26 cellular contexts compared by ENCODE assay signal in the genomic region with DNA sequence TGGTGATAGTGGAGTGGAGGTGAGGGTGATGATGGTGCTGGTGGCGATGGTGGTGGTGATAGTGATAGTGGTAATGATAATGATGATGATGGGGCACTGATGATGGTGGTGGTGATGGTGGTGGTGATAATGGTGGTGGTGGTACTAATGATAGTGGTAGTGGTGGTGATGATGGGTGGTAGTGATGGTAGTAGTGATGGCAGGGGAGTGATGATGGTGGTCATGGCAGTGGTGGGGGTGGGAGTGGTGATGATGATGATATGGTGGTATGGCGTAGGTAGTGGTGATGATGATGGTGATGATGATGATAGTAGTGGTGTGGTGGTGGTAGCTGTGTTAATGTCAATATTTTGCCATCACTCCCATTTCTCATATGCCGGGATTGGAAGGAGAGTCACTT. TPM values are rescaled to one million over a fixed set of nuclear protein-coding genes. Genes with fewer than 3 reads are reported as not detected.
DNase-seq lines count a peak whose midpoint lies in the region; ATAC-seq and TF ChIP-seq lines count a peak whose summit lies in the region.
"Had no signal": no experiment of that assay in that cellular context is flagged by ENCODE, and none has a peak within 500 bp of the region (broad histone marks: within the 10 kb centered on the region; RNA-seq: fewer than 3 reads in every experiment).

No MANE protein-coding gene starts in this region.

- no peak overlapping the region for H3K9ac ChIP-seq in skeletal muscle satellite cell (ENCODE audit: low read depth, low read length)

- TF ChIP-seq CTCF in foreskin keratinocyte (conservative IDR thresholded peaks at IDR 0.05) = no peak

- DNase-seq in activated effector memory CD4-positive, alpha-beta T cell treated with anti-CD3 and anti-CD28 coated beads, Interleukin-2, amount 50 U/mL, for 16 hours = peak; percentile 14
- no peak for DNase-seq in activated effector memory CD4-positive, alpha-beta T cell treated with Interleukin-2 at 50 U/mL for 16 hours
- DNase-seq in SJSA1 (ENCODE audit: low read depth in 1 of 2, low spot score in 2 of 2) (no peak), foreskin keratinocyte (no peak), NCI-H524 (lab: John Stamatoyannopoulos, UW) (no peak), medulla oblongata (ENCODE audit: extremely low spot score) (no peak)
- no peak for DNase-seq in activated T-cell treated with anti-CD3 and anti-CD28 coated beads, Interleukin-2, amount 50 U/mL, for 48 hours
- DNase-seq: activated CD4-positive, alpha-beta T cell treated with anti-CD3 and anti-CD28 coated beads, Interleukin-2, amount 50 U/mL, for 4 hours; activated CD8-positive, alpha-beta memory T cell treated with anti-CD3 and anti-CD28 coated beads, Interleukin-2, amount 10 ng/mL, durations not matched to agents 7 days and 5 days; activated naive CD4-positive, alpha-beta T cell treated with anti-CD3 and anti-CD28 coated beads for 36 hours; activated T-cell treated with anti-CD3 and anti-CD28 coated beads, Interleukin-2, amount 50 U/mL, for 4 hours; Calu3; CD4-positive, CD25-positive, alpha-beta regulatory T cell; DMS79 treated with DMSO at 0.1 percent for 48 hours; effector CD8-positive, alpha-beta T cell; GF-D8; NCI-H146; NCI-H446 treated with DMSO at 0.1 percent for 48 hours; NCI-H82; stimulated activated CD4-positive, alpha-beta T cell treated with anti-CD3 and anti-CD28 coated beads, Interleukin-4, amount 100 ng/mL, for 24 hours had no signal

- no peaks in the 10 kb centered on the region for H3K27me3 ChIP-seq in SJSA1 (replicated peaks)
- H3K27me3 ChIP-seq in foreskin keratinocyte = no peaks in the 10 kb centered on the region
- H3K27me3 ChIP-seq in skeletal muscle satellite cell (ENCODE audit: control insufficient read depth, insufficient read depth, low read length) = no peaks in the 10 kb centered on the region
- H3K27me3 ChIP-seq: right lobe of liver had no signal

- peak overlapping the region; percentile 73 for H3K27ac ChIP-seq in SJSA1
- peak overlapping the region; percentile 94 for H3K27ac ChIP-seq in foreskin keratinocyte
- H3K27ac ChIP-seq: 22Rv1, right lobe of liver had no signal

- H3K9me3 ChIP-seq in SJSA1 (replicated peaks) (no peaks in the 10 kb centered on the region), skeletal muscle satellite cell (replicated peaks; ENCODE audit: low read length) (no peaks in the 10 kb centered on the region)
- H3K9me3 ChIP-seq: right lobe of liver had no signal

- H3K4me3 ChIP-seq in SJSA1 (no peak overlapping the region), skeletal muscle satellite cell (ENCODE audit: low read length) (no peak overlapping the region)
- H3K4me3 ChIP-seq: right lobe of liver had no signal

- ATAC-seq in foreskin keratinocyte = no peak
- ATAC-seq: activated CD8-positive, alpha-beta memory T cell treated with anti-CD3 and anti-CD28 coated beads, Interleukin-2, amount 10 ng/mL, durations not matched to agents 7 days and 5 days; activated T-cell treated with anti-CD3 and anti-CD28 coated beads, Interleukin-2, amount 50 U/mL, for 4 hours; left lobe of liver; right lobe of liver had no signal

- H3K36me3 ChIP-seq in SJSA1 = no peaks in the 10 kb centered on the region; the same call in 1 of the 2 replicates
- no peaks in the 10 kb centered on the region for H3K36me3 ChIP-seq in skeletal muscle satellite cell (ENCODE audit: insufficient read depth, low read length)
- H3K36me3 ChIP-seq: right lobe of liver had no signal

- H3K4me2 ChIP-seq in skeletal muscle satellite cell (ENCODE audit: low read length) = peak overlapping the region; percentile 9

- H3K4me1 ChIP-seq in SJSA1 (replicated peaks) = peaks cover 55% of the 10 kb centered on the region
- H3K4me1 ChIP-seq in foreskin keratinocyte = peaks cover 50% of the 10 kb centered on the region
- peaks cover 46% of the 10 kb centered on the region for H3K4me1 ChIP-seq in skeletal muscle satellite cell (ENCODE audit: control insufficient read depth, insufficient read depth, low read length)
- H3K4me1 ChIP-seq: right lobe of liver had no signal

RNA-seq across cellular contexts. Expression of a gene that starts 44.5 kb away (rescaled TPM):
- total RNA-seq in SJSA1 (2014; rRNA removed; shearing (Covaris generic)) = not detected in 2 replicates
- total RNA-seq in foreskin keratinocyte = not detected in 2 replicates
- polyA plus RNA-seq in foreskin keratinocyte = not detected in 2 replicates
- total RNA-seq in skeletal muscle satellite cell (2012; rRNA removed) = not detected in 2 replicates
- total RNA-seq: activated CD8-positive, alpha-beta memory T cell treated with anti-CD3 and anti-CD28 coated beads, Interleukin-2, amount 10 ng/mL, durations not matched to agents 7 days and 5 days; activated naive CD4-positive, alpha-beta T cell treated with anti-CD3 and anti-CD28 coated beads for 36 hours; Calu3; CD4-positive, CD25-positive, alpha-beta regulatory T cell; epithelial cell of proximal tubule had no signal
- polyA plus RNA-seq: CD4-positive, CD25-positive, alpha-beta regulatory T cell had no signal

RNA-seq across cellular contexts. Expression of a gene that starts 51.3 kb away (rescaled TPM):
- total RNA-seq in SJSA1 (2014; rRNA removed; shearing (Covaris generic)) = not detected in 2 replicates
- not detected in 2 replicates for total RNA-seq in foreskin keratinocyte
- polyA plus RNA-seq in foreskin keratinocyte = not detected in 2 replicates
- not detected in 2 replicates for total RNA-seq in skeletal muscle satellite cell (2012; rRNA removed)
- total RNA-seq: activated CD8-positive, alpha-beta memory T cell treated with anti-CD3 and anti-CD28 coated beads, Interleukin-2, amount 10 ng/mL, durations not matched to agents 7 days and 5 days; activated naive CD4-positive, alpha-beta T cell treated with anti-CD3 and anti-CD28 coated beads for 36 hours; Calu3; CD4-positive, CD25-positive, alpha-beta regulatory T cell; epithelial cell of proximal tubule; ureter had no signal
- polyA plus RNA-seq: CD4-positive, CD25-positive, alpha-beta regulatory T cell had no signal
